10 cellular contexts compared by ENCODE assay signal in genomic region chr10:3754727-3755439, GRCh38. TPM values are rescaled to one million over a fixed set of nuclear protein-coding genes. Genes with fewer than 3 reads are reported as not detected.
DNase-seq lines count a peak whose midpoint lies in the region; ATAC-seq and TF ChIP-seq lines count a peak whose summit lies in the region.
"Had no signal": no experiment of that assay in that cellular context is flagged by ENCODE, and none has a peak within 500 bp of the region (broad histone marks: within the 10 kb centered on the region; RNA-seq: fewer than 3 reads in every experiment).

No MANE protein-coding gene starts in this region.

- WGBS in IMR-90 (ENCODE audit: extremely low coverage in 2 of 2, insufficient read length in 1 of 2), 2 experiments, result 17% methylated on average over 1 of the region's 9 CpGs; no CpG with 5 or more reads in 1 of the 2 experiments
- whole genome bisulfite sequencing in mesendoderm (ENCODE audit: extremely low coverage, insufficient coverage, low lambda C conversion rate), result no CpG with 5 or more reads among the region's 9 CpGs

- no peaks in the 10 kb centered on the region for H3K9me3 Mint-ChIP-seq in chondrocyte (ENCODE audit: low read depth)
- H3K9me3 Mint-ChIP-seq: activated naive CD8-positive, alpha-beta T cell treated with anti-CD3 and anti-CD28 coated beads, Interleukin-2, amount 10 ng/mL, durations not matched to agents 7 days and 5 days had no signal

- H3K4me1 ChIP-seq in IMR-90 (ENCODE audit: control insufficient read depth, insufficient read depth, low read length), result peaks cover 10% of the 10 kb centered on the region
- H3K4me1 ChIP-seq in mesendoderm (ENCODE audit: control insufficient read depth, low read depth, low read length), result no peaks in the 10 kb centered on the region

- H3K27ac ChIP-seq in IMR-90 (ENCODE audit: insufficient read depth, low read length), result no peak overlapping the region; the same call in 1 of the 2 replicates
- H3K27ac ChIP-seq in mesendoderm (ENCODE audit: low read depth, low read length), result no peak overlapping the region

- H2BK120ac ChIP-seq in IMR-90 (ENCODE audit: low read depth, low read length), result peak overlapping the region; percentile 92
- H2BK120ac ChIP-seq in mesendoderm (ENCODE audit: low read depth, low read length), result no peak overlapping the region

- H3K36me3 ChIP-seq in IMR-90 (ENCODE audit: control insufficient read depth, insufficient read depth, low read length) (no peaks in the 10 kb centered on the region), mesendoderm (ENCODE audit: control insufficient read depth, insufficient read depth, low read length) (no peaks in the 10 kb centered on the region)
- H3K36me3 ChIP-seq: MG63 had no signal

- H2BK15ac ChIP-seq in IMR-90 (ENCODE audit: low read depth, low read length) (peak overlapping the region; percentile 72; the same call in 1 of the 3 replicates), mesendoderm (replicated peaks; ENCODE audit: low read depth) (no peak overlapping the region)

- in situ Hi-C loops in IMR-90 (cut with MboI; ENCODE audit: low sequenced_read_pairs), result no loop called here

- peak overlapping the region; percentile 68 for H2AK9ac ChIP-seq in IMR-90 (replicated peaks; ENCODE audit: low read depth, low read length, poor library complexity)

- H3K4ac ChIP-seq in IMR-90 (ENCODE audit: low read depth, low read length) (peak overlapping the region; percentile 76), mesendoderm (ENCODE audit: low read depth, low read length) (no peak overlapping the region)

- H3K4me2 ChIP-seq in IMR-90 (ENCODE audit: low read depth, low read length), result peak overlapping the region; percentile 21
- no peak overlapping the region for H3K4me2 ChIP-seq in mesendoderm (ENCODE audit: low read length)

- CTCF ChIA-PET in IMR-90 (lab: Yijun Ruan, JAX), result interaction anchor here (0.7 kb wide), 2 partner anchors 127 to 508 kb away, joined by 3 read pairs; no protein-coding TSS in a partner anchor

- peak; percentile 85 for ATAC-seq in IMR-90 (ENCODE audit: low read depth)
- ATAC-seq in GM18909 (IDR thresholded peaks at IDR 0.05; ENCODE audit: poor library complexity, unreplicated experiment), result no peak

- no peak overlapping the region for H3K9ac ChIP-seq in IMR-90 (ENCODE audit: low read depth, low read length)
- H3K9ac ChIP-seq in mesendoderm (ENCODE audit: low read length), result no peak overlapping the region

- no peaks in the 10 kb centered on the region for H3K79me2 ChIP-seq in mesendoderm (ENCODE audit: control insufficient read depth, insufficient read depth, low read length)

- H3K14ac ChIP-seq in IMR-90 (replicated peaks; ENCODE audit: low read depth, low read length), result peak overlapping the region; percentile 63

- H4K8ac ChIP-seq in IMR-90 (ENCODE audit: low read depth in 2 of 2, low read length in 2 of 2) (peak overlapping the region in 1 of 2 experiments; percentile 44; a peak in 1 of 4 replicates), mesendoderm (ENCODE audit: low read depth, low read length) (no peak overlapping the region)

- no peaks in the 10 kb centered on the region for H3K27me3 ChIP-seq in IMR-90 (ENCODE audit: control insufficient read depth, insufficient read depth, low read length)
- H3K27me3 ChIP-seq in mesendoderm (ENCODE audit: insufficient read depth, low read length, poor library complexity), result no peaks in the 10 kb centered on the region
- H3K27me3 ChIP-seq: MG63 had no signal

- H2BK20ac ChIP-seq in IMR-90 (ENCODE audit: low read depth, low read length), result peak overlapping the region; percentile 94

- no peaks in the 10 kb centered on the region for H3K27me3 Mint-ChIP-seq in chondrocyte (ENCODE audit: low read depth)
- H3K27me3 Mint-ChIP-seq: activated naive CD8-positive, alpha-beta T cell treated with anti-CD3 and anti-CD28 coated beads, Interleukin-2, amount 10 ng/mL, durations not matched to agents 7 days and 5 days had no signal

- H3K4me3 ChIP-seq in IMR-90 (ENCODE audit: insufficient read depth, low read depth, low read length) (no peak overlapping the region), mesendoderm (ENCODE audit: low read length) (no peak overlapping the region)
- H3K4me3 ChIP-seq: MG63 had no signal

- H2BK5ac ChIP-seq in IMR-90 (ENCODE audit: low read depth, low read length, poor library complexity, severe bottlenecking) (peak overlapping the region; percentile 59), mesendoderm (ENCODE audit: low read length) (no peak overlapping the region)

- DNase-seq in AG20443 (ENCODE audit: low spot score), result peak; percentile 74
- peak; percentile 96 for DNase-seq in IMR-90
- DNase-seq in chondrocyte (ENCODE audit: low spot score), result no peak
- DNase-seq in mesendoderm, result peak; percentile 47
- DNase-seq in NCI-H1930 (lab: John Stamatoyannopoulos, UW), result no peak
- DNase-seq in NCI-H1092 treated with DMSO at 0.1 percent for 48 hours (lab: John Stamatoyannopoulos, UW), result no peak
- DNase-seq in NCI-H2227 treated with DMSO at 0.1 percent for 48 hours (lab: John Stamatoyannopoulos, UW), result no peak
- DNase-seq: activated naive CD8-positive, alpha-beta T cell treated with anti-CD3 and anti-CD28 coated beads, Interleukin-2, amount 10 ng/mL, durations not matched to agents 7 days and 5 days; MG63 had no signal

- H4K20me1 ChIP-seq in IMR-90 (ENCODE audit: insufficient read depth, low read length), result no peaks in the 10 kb centered on the region

- peaks cover 41% of the 10 kb centered on the region for H3K4me1 Mint-ChIP-seq in chondrocyte (ENCODE audit: low read depth)

- no peaks in the 10 kb centered on the region for H3K79me1 ChIP-seq in IMR-90 (ENCODE audit: low read depth in 1 of 2, low read length in 2 of 2)
- H3K79me1 ChIP-seq in mesendoderm (ENCODE audit: low read length), result no peaks in the 10 kb centered on the region

- H2AK5ac ChIP-seq in IMR-90 (ENCODE audit: low read depth, low read length) (peak overlapping the region; percentile 70; the same call in 1 of the 2 replicates), mesendoderm (ENCODE audit: low read length) (no peak overlapping the region)

- peak overlapping the region; percentile 56 for H3K23ac ChIP-seq in IMR-90 (ENCODE audit: low read depth, low read length)
- no peak overlapping the region for H3K23ac ChIP-seq in mesendoderm (ENCODE audit: low read length)

- dilution Hi-C loops in IMR-90 (cut with HindIII; ENCODE audit: low sequenced_read_pairs, unreplicated experiment), result no loop called here

- no TSS peak for BruUV-seq in IMR-90 (replicated peaks; lab: Mats Ljungman, UMichigan)

- no peak overlapping the region; the same call in 1 of the 2 replicates for H4K5ac ChIP-seq in IMR-90 (ENCODE audit: low read depth, low read length)
- H4K5ac ChIP-seq in mesendoderm (ENCODE audit: low read length), result no peak overlapping the region

- no peaks in the 10 kb centered on the region for H3K36me3 Mint-ChIP-seq in chondrocyte (ENCODE audit: low read depth)
- H3K36me3 Mint-ChIP-seq: activated naive CD8-positive, alpha-beta T cell treated with anti-CD3 and anti-CD28 coated beads, Interleukin-2, amount 10 ng/mL, durations not matched to agents 7 days and 5 days had no signal

- POLR2A ChIA-PET in IMR-90 (lab: Charles Lee; ENCODE audit: unreplicated experiment), result no interaction called here

- peaks cover 16% of the 10 kb centered on the region for H3K9me1 ChIP-seq in IMR-90 (ENCODE audit: insufficient read depth, low read length)

- H3K9me3 ChIP-seq in IMR-90 (ENCODE audit: control insufficient read depth, insufficient read depth, low read length), result no peaks in the 10 kb centered on the region
- H3K9me3 ChIP-seq: MG63 had no signal

- H3K27ac Mint-ChIP-seq in chondrocyte (ENCODE audit: unreplicated experiment), result peak overlapping the region; percentile 93
- H3K27ac Mint-ChIP-seq: activated naive CD8-positive, alpha-beta T cell treated with anti-CD3 and anti-CD28 coated beads, Interleukin-2, amount 10 ng/mL, durations not matched to agents 7 days and 5 days had no signal

- no peak for TF ChIP-seq CTCF in IMR-90 (conservative IDR thresholded peaks at IDR 0.05; ENCODE audit: low read depth, low read length)
- no peak for TF ChIP-seq CTCF in chondrocyte (IDR thresholded peaks at IDR 0.05)

- peak overlapping the region; percentile 49; the same call in 1 of the 2 replicates for H4K91ac ChIP-seq in IMR-90 (ENCODE audit: insufficient read depth, low read depth, low read length)

- intact Hi-C loops in IMR-90 (cut with micrococcal nuclease), result no loop called here

- no peak overlapping the region for H3K56ac ChIP-seq in IMR-90 (ENCODE audit: extremely low read depth, insufficient read depth, low read length)
- no peak overlapping the region for H3K56ac ChIP-seq in mesendoderm (ENCODE audit: low read length)

- no peak for TF ChIP-seq POLR2A in IMR-90 (IDR thresholded peaks at IDR 0.05; ENCODE audit: low read depth, low read length)

- no peak for TF ChIP-seq RAD21 in IMR-90 (IDR thresholded peaks at IDR 0.05; ENCODE audit: low read length)

- H3K4me3 Mint-ChIP-seq in chondrocyte (ENCODE audit: unreplicated experiment), result no peak overlapping the region
- H3K4me3 Mint-ChIP-seq: activated naive CD8-positive, alpha-beta T cell treated with anti-CD3 and anti-CD28 coated beads, Interleukin-2, amount 10 ng/mL, durations not matched to agents 7 days and 5 days had no signal

- peak overlapping the region; percentile 64 for H2AFZ ChIP-seq in IMR-90 (replicated peaks; ENCODE audit: low read length, poor library complexity)

- H3K18ac ChIP-seq in IMR-90 (ENCODE audit: low read depth, low read length) (peak overlapping the region; percentile 65; the same call in 1 of the 2 replicates), mesendoderm (ENCODE audit: low read length) (no peak overlapping the region)

TF ChIP-seq in IMR-90, 13 proteins besides CTCF, POLR2A, EP300 and RAD21 (continues in another document):
- TF ChIP-seq RFX5 (IDR thresholded peaks at IDR 0.05; ENCODE audit: low read depth, low read length) (no peak), MAZ (IDR thresholded peaks at IDR 0.05; ENCODE audit: borderline replicate concordance, low read depth, low read length) (no peak), BHLHE40 (IDR thresholded peaks at IDR 0.05; ENCODE audit: low read depth, low read length) (peak; percentile 56; the same call in 1 of the 2 replicates), CHD1 (IDR thresholded peaks at IDR 0.05; ENCODE audit: low read depth, low read length) (no peak), MAFK (IDR thresholded peaks at IDR 0.05; ENCODE audit: low read depth, low read length) (peak; percentile 18; the same call in 1 of the 2 replicates), NFE2L2 (IDR thresholded peaks at IDR 0.05; ENCODE audit: low read depth, low read length) (peak; percentile 49; the same call in 1 of the 2 replicates), MXI1 (IDR thresholded peaks at IDR 0.05; ENCODE audit: borderline replicate concordance, low read depth, low read length) (no peak), SMC3 (IDR thresholded peaks at IDR 0.05; ENCODE audit: low read depth, low read length) (no peak), FOS (IDR thresholded peaks at IDR 0.05; ENCODE audit: low read depth, low read length) (peak; percentile 94)

RNA-seq across cellular contexts. Expression of gene KLF6, which starts 30.1 kb away (rescaled TPM):
- total RNA-seq in IMR-90 (2012; rRNA removed) (69.0 and 98.6 TPM in 2 replicates), chondrocyte (201 to 355 TPM (median 330 TPM) in 3 replicates)
- polyA plus RNA-seq in IMR-90 (2012; rRNA removed), result 123 and 175 TPM in 2 replicates
- polyA plus RNA-seq in IMR-90 (2012; cell fraction: cytosol; rRNA removed), result 70.4 and 114 TPM in 2 replicates
- 720 and 827 TPM in 2 replicates for polyA plus RNA-seq in IMR-90 (2012; cell fraction: nucleus; rRNA removed; ENCODE audit: low replicate concordance)
- 36.1 TPM for polyA plus RNA-seq in mesendoderm (2013, experiment 1 of 2)
- polyA plus RNA-seq in mesendoderm (2013, experiment 2 of 2), result 35.3 TPM

Comparison
In these comparisons a context has a peak if more than half of its experiments do, and no peak if none do; other contexts are left out.
1. DNase-seq: peak in AG20443 (single experiment), IMR-90 (single experiment) and mesendoderm (single experiment); none in chondrocyte (single experiment), NCI-H1930 (0 of 2), NCI-H1092 treated with DMSO at 0.1 percent for 48 hours (single experiment) and NCI-H2227 treated with DMSO at 0.1 percent for 48 hours (single experiment).